In genomic region chr6:128114164-128114563, GRCh38 we compare ENCODE assay signal across 23 cellular contexts.
"Had no signal": no experiment of that assay in that cellular context is flagged by ENCODE, and none has a peak within 500 bp of the region (broad histone marks: within the 10 kb centered on the region; RNA-seq: fewer than 3 reads in every experiment).

No MANE protein-coding gene starts in this region.

- H3K36me3 Mint-ChIP-seq: natural killer cell had no signal

- ATAC-seq: effector memory CD8-positive, alpha-beta T cell; gastroesophageal sphincter; natural killer cell; sciatic nerve had no signal

- H3K9me3 ChIP-seq: esophagus squamous epithelium, gastroesophageal sphincter, left ventricle myocardium inferior, lower lobe of right lung, prostate gland, stomach, thoracic aorta, transverse colon had no signal

- DNase-seq: effector memory CD8-positive, alpha-beta T cell; esophagus squamous epithelium; glutamatergic neuron; islet precursor cell; left ventricle myocardium inferior; lower lobe of right lung; natural killer cell; retina; stimulated activated CD4-positive, alpha-beta T cell treated with anti-CD3 and anti-CD28 coated beads, Interleukin-12 subunit alpha, Interleukin-12 subunit beta, amount 100 ng/mL, for 4 hours; stimulated activated naive CD4-positive, alpha-beta T cell; stomach; substantia nigra; transverse colon had no signal

- H3K9me3 Mint-ChIP-seq: dendritic cell treated with granulocyte-macrophage colony-stimulating factor and Interleukin-4, amounts not matched to agents 40 ng/mL and 50 ng/mL, for 4 days; mesothelial cell of epicardium had no signal

- H3K27ac ChIP-seq: epithelial cell of prostate, esophagus squamous epithelium, gastroesophageal sphincter, left ventricle myocardium inferior, lower lobe of right lung, parathyroid adenoma, prostate gland, skin epidermis, stomach, thoracic aorta, transverse colon had no signal

- H3K36me3 ChIP-seq: esophagus squamous epithelium, gastroesophageal sphincter, left ventricle myocardium inferior, lower lobe of right lung, prostate gland, stomach, thoracic aorta, transverse colon had no signal

- H3K27ac Mint-ChIP-seq: dendritic cell treated with granulocyte-macrophage colony-stimulating factor and Interleukin-4, amounts not matched to agents 40 ng/mL and 50 ng/mL, for 4 days; effector memory CD8-positive, alpha-beta T cell; memory B cell; mesothelial cell of epicardium; natural killer cell had no signal

- H3K27me3 Mint-ChIP-seq: dendritic cell treated with granulocyte-macrophage colony-stimulating factor and Interleukin-4, amounts not matched to agents 40 ng/mL and 50 ng/mL, for 4 days; effector memory CD8-positive, alpha-beta T cell; memory B cell had no signal

- H3K4me3 Mint-ChIP-seq: dendritic cell treated with granulocyte-macrophage colony-stimulating factor and Interleukin-4, amounts not matched to agents 40 ng/mL and 50 ng/mL, for 4 days; effector memory CD8-positive, alpha-beta T cell; memory B cell; mesothelial cell of epicardium; natural killer cell had no signal

- H3K4me3 ChIP-seq: esophagus squamous epithelium, gastroesophageal sphincter, left ventricle myocardium inferior, lower lobe of right lung, prostate gland, skin epidermis, stomach, thoracic aorta, transverse colon had no signal

- H3K4me1 ChIP-seq: parathyroid adenoma, prostate gland had no signal

- H3K27me3 ChIP-seq: esophagus squamous epithelium, gastroesophageal sphincter, stomach, transverse colon had no signal
